In genomic region chr10:59434463-59435326, GRCh38 we compare ENCODE assay signal across 14 cellular contexts.
DNase-seq lines count a peak whose midpoint lies in the region; ATAC-seq, FAIRE-seq and TF ChIP-seq lines count a peak whose summit lies in the region.
"Had no signal": no experiment of that assay in that cellular context is flagged by ENCODE, and none has a peak within 500 bp of the region (broad histone marks: within the 10 kb centered on the region; RNA-seq: fewer than 3 reads in every experiment).

No MANE protein-coding gene starts in this region.

- no peak overlapping the region for H3K4me3 Mint-ChIP-seq in T-helper 17 cell
- H3K4me3 Mint-ChIP-seq: activated CD4-positive, alpha-beta memory T cell treated with anti-CD3 and anti-CD28 coated beads for 36 hours; CD4-positive, alpha-beta memory T cell had no signal

- no peak overlapping the region for H3K27ac Mint-ChIP-seq in T-helper 17 cell
- H3K27ac Mint-ChIP-seq: activated CD4-positive, alpha-beta memory T cell treated with anti-CD3 and anti-CD28 coated beads for 36 hours; activated T-helper 2 cell treated with anti-CD3 and anti-CD28 coated beads, Interferon-gamma antibody, Interleukin-2, Interleukin-4, amounts not matched to agents 10 μg/mL and 5 μg/mL and 100 μg/mL, durations not matched to agents 14 hours and 24 hours and 36 hours; CD4-positive, alpha-beta memory T cell had no signal

- no peaks in the 10 kb centered on the region for H3F3A ChIP-seq in GM23248 (ENCODE audit: insufficient read depth)

- H3K27me3 ChIP-seq in GM23248 (replicated peaks; ENCODE audit: insufficient read depth): no peaks in the 10 kb centered on the region; the same call in 1 of the 2 replicates
- H3K27me3 ChIP-seq in pancreas: no peaks in the 10 kb centered on the region
- no peaks in the 10 kb centered on the region for H3K27me3 ChIP-seq in testis
- H3K27me3 ChIP-seq: cardiac muscle cell, Peyer's patch had no signal

- H3K4me1 Mint-ChIP-seq in T-helper 17 cell: no peaks in the 10 kb centered on the region
- H3K4me1 Mint-ChIP-seq: CD4-positive, alpha-beta memory T cell had no signal

- TF ChIP-seq POLR2A in testis (IDR thresholded peaks at IDR 0.05): no peak

- no peaks in the 10 kb centered on the region for H3K27me3 Mint-ChIP-seq in T-helper 17 cell
- H3K27me3 Mint-ChIP-seq: activated CD4-positive, alpha-beta memory T cell treated with anti-CD3 and anti-CD28 coated beads for 36 hours; CD4-positive, alpha-beta memory T cell had no signal

- no peak overlapping the region for H2AFZ ChIP-seq in GM23248

- 22 to 23% methylated on average over 4 of the region's 4 CpGs for WGBS in GM23248 (ENCODE audit: low coverage in 1 of 2, low lambda C conversion rate in 2 of 2, missing lambda C conversion rate in 2 of 2), 2 experiments
- 21 to 27% methylated on average over 4 of the region's 4 CpGs for WGBS in pancreas, 2 donors
- 33 to 39% methylated on average over 4 of the region's 4 CpGs for WGBS in testis, 2 donors

- intact Hi-C loops in pancreas (cut with DNase I): no loop called here
- intact Hi-C loops in testis (cut with DNase I; ENCODE audit: low total_unique reads): no loop called here

- ATAC-seq in SK-N-SH treated with all-trans-retinoic acid at 6 μM for 48 hours: peak; percentile 79
- peak in 3 of 4 donors; percentile 33 to 51 (median 34) for ATAC-seq in pancreas
- no peak for ATAC-seq in HG03565 (IDR thresholded peaks at IDR 0.05; ENCODE audit: unreplicated experiment)
- ATAC-seq in T-helper 17 cell: no peak

- no peaks in the 10 kb centered on the region for H3K36me3 Mint-ChIP-seq in T-helper 17 cell (ENCODE audit: low read depth)
- H3K36me3 Mint-ChIP-seq: activated CD4-positive, alpha-beta memory T cell treated with anti-CD3 and anti-CD28 coated beads for 36 hours; CD4-positive, alpha-beta memory T cell had no signal

- H4K20me1 ChIP-seq in GM23248 (ENCODE audit: insufficient read depth): no peaks in the 10 kb centered on the region

- H3K9me2 ChIP-seq in GM23248 (ENCODE audit: insufficient read depth): no peaks in the 10 kb centered on the region

- TF ChIP-seq CTCF in fibroblast of pulmonary artery (IDR thresholded peaks at IDR 0.05; ENCODE audit: low read length, missing control alignments) (no peak), pancreas (IDR thresholded peaks at IDR 0.05) (no peak), testis (IDR thresholded peaks at IDR 0.05) (no peak)

- no peaks in the 10 kb centered on the region for H3K79me2 ChIP-seq in GM23248 (ENCODE audit: insufficient read depth)

- H3K9ac ChIP-seq in GM23248: no peak overlapping the region

- FAIRE-seq in pancreas (lab: Jason Lieb, UNC): peak; percentile 64

- no peak overlapping the region for H3K4me2 ChIP-seq in GM23248 (ENCODE audit: unreplicated experiment)

- H3K36me3 ChIP-seq in GM23248 (ENCODE audit: low read depth): no peaks in the 10 kb centered on the region
- H3K36me3 ChIP-seq in pancreas: no peaks in the 10 kb centered on the region
- no peaks in the 10 kb centered on the region for H3K36me3 ChIP-seq in testis (ENCODE audit: low read depth, missing control alignments)
- H3K36me3 ChIP-seq: cardiac muscle cell, Peyer's patch had no signal

- H3K4me3 ChIP-seq in GM23248: no peak overlapping the region
- H3K4me3 ChIP-seq in fibroblast of pulmonary artery (replicated peaks; ENCODE audit: low read depth, low read length): no peak overlapping the region
- no peak overlapping the region for H3K4me3 ChIP-seq in pancreas
- H3K4me3 ChIP-seq in testis: no peak overlapping the region
- H3K4me3 ChIP-seq: cardiac muscle cell, Peyer's patch had no signal

- DNase-seq in GM23248: peak; percentile 30
- peak; percentile 50 for DNase-seq in fibroblast of pulmonary artery (ENCODE audit: low read depth)
- no peak for DNase-seq in pancreas
- DNase-seq in SIG-M5 treated with dmso at 0.1 percent for 504 hours (lab: John Stamatoyannopoulos, UW; ENCODE audit: unreplicated experiment): no peak
- DNase-seq in testis: no peak
- no peak for DNase-seq in T-helper 17 cell
- DNase-seq: activated CD4-positive, alpha-beta memory T cell treated with anti-CD3 and anti-CD28 coated beads for 36 hours; CD4-positive, alpha-beta memory T cell; Peyer's patch; T-helper 9 cell had no signal

- in situ Hi-C loops in GM23248 (cut with MboI): no loop called here

- H3K9me3 ChIP-seq in GM23248 (ENCODE audit: low read depth): no peaks in the 10 kb centered on the region
- H3K9me3 ChIP-seq in pancreas: no peaks in the 10 kb centered on the region
- no peaks in the 10 kb centered on the region for H3K9me3 ChIP-seq in testis
- no peaks in the 10 kb centered on the region for H3K9me3 ChIP-seq in T-helper 17 cell (ENCODE audit: control insufficient read depth, low read length, poor library complexity, severe bottlenecking)
- H3K9me3 ChIP-seq: Peyer's patch had no signal

- 0 out of 2 replicates have a peak, but pooled peaks cover 6% of the 10 kb centered on the region for H3K4me1 ChIP-seq in GM23248 (ENCODE audit: insufficient read depth)
- H3K4me1 ChIP-seq in pancreas: no peaks in the 10 kb centered on the region
- H3K4me1 ChIP-seq in testis: peaks cover 5% of the 10 kb centered on the region
- H3K4me1 ChIP-seq: Peyer's patch had no signal

- H3K27ac ChIP-seq in GM23248 (no peak overlapping the region), pancreas (no peak overlapping the region), testis (no peak overlapping the region)
- H3K27ac ChIP-seq: cardiac muscle cell, Peyer's patch had no signal

TF ChIP-seq in SK-N-SH treated with all-trans-retinoic acid at 6 μM for 48 hours, 23 proteins besides CTCF, POLR2A, EP300 and RAD21:
- no peak; the same call in 1 of the 2 replicates for TF ChIP-seq CREB5 (CRISPR knock-in tag; IDR thresholded peaks at IDR 0.05; ENCODE audit: low read depth)
- TF ChIP-seq ZC3H10 (CRISPR knock-in tag; IDR thresholded peaks at IDR 0.05): 0 out of 2 replicates have a peak, but pooled peaks have one; percentile 46
- TF ChIP-seq ZNF70 (CRISPR knock-in tag; IDR thresholded peaks at IDR 0.05): no peak
- TF ChIP-seq, protein P1, sequence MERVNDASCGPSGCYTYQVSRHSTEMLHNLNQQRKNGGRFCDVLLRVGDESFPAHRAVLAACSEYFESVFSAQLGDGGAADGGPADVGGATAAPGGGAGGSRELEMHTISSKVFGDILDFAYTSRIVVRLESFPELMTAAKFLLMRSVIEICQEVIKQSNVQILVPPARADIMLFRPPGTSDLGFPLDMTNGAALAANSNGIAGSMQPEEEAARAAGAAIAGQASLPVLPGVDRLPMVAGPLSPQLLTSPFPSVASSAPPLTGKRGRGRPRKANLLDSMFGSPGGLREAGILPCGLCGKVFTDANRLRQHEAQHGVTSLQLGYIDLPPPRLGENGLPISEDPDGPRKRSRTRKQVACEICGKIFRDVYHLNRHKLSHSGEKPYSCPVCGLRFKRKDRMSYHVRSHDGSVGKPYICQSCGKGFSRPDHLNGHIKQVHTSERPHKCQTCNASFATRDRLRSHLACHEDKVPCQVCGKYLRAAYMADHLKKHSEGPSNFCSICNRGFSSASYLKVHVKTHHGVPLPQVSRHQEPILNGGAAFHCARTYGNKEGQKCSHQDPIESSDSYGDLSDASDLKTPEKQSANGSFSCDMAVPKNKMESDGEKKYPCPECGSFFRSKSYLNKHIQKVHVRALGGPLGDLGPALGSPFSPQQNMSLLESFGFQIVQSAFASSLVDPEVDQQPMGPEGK (CRISPR knock-in tag; IDR thresholded peaks at IDR 0.05; ENCODE audit: borderline replicate concordance): peak; percentile 70; the same call in 1 of the 2 replicates
- TF ChIP-seq ZFP30 (CRISPR knock-in tag; IDR thresholded peaks at IDR 0.05): no peak
- TF ChIP-seq ISL1 (CRISPR knock-in tag; IDR thresholded peaks at IDR 0.05): peak; percentile 85
- 0 out of 2 replicates have a peak, but pooled peaks have one; percentile 28 for TF ChIP-seq TOX (CRISPR knock-in tag; IDR thresholded peaks at IDR 0.05; ENCODE audit: borderline replicate concordance)
- no peak for TF ChIP-seq PPARA (CRISPR knock-in tag; IDR thresholded peaks at IDR 0.05; ENCODE audit: borderline replicate concordance)
- peak; percentile 50; the same call in 1 of the 2 replicates for TF ChIP-seq TCF4 (CRISPR knock-in tag; IDR thresholded peaks at IDR 0.05; ENCODE audit: borderline replicate concordance)
TF ChIP-seq in SK-N-SH treated with all-trans-retinoic acid at 6 μM for 48 hours: peak in this region for 5.

Comparison
In these comparisons a context has a peak if more than half of its experiments do, and no peak if none do; other contexts are left out.
1. DNase-seq: peak in GM23248 (single experiment) and fibroblast of pulmonary artery (single experiment); none in pancreas (0 of 6), SIG-M5 treated with dmso at 0.1 percent for 504 hours (single experiment), testis (single experiment) and T-helper 17 cell (0 of 3).
2. ATAC-seq: peak in SK-N-SH treated with all-trans-retinoic acid at 6 μM for 48 hours (single experiment) and pancreas (3 of 4); none in HG03565 (single experiment) and T-helper 17 cell (single experiment).